Comparison of ENCODE assay signal across 1 cellular context in genomic region chr16:1067629-1068028, GRCh38.
TF ChIP-seq lines count a peak whose summit lies in the region.

No MANE protein-coding gene starts in this region.

TF ChIP-seq in GM12878, 131 proteins besides CTCF, POLR2A, EP300 and RAD21:
- TF ChIP-seq CBFB (IDR thresholded peaks at IDR 0.05; ENCODE audit: low read depth) (peak; percentile 72; the same call in 1 of the 2 replicates), SMC3 (IDR thresholded peaks at IDR 0.05; ENCODE audit: borderline replicate concordance, low read length) (no peak), PML (IDR thresholded peaks at IDR 0.05; ENCODE audit: low read length) (no peak), BCLAF1 (IDR thresholded peaks at IDR 0.05) (no peak), PAX5 (IDR thresholded peaks at IDR 0.05; ENCODE audit: borderline replicate concordance, low read depth, low read length) (no peak), RUNX3 (IDR thresholded peaks at IDR 0.05; ENCODE audit: low read length) (peak; percentile 79)
TF ChIP-seq in GM12878: peak in this region for 2.
